Comparison of ENCODE assay signal across 8 cellular contexts in the genomic region with DNA sequence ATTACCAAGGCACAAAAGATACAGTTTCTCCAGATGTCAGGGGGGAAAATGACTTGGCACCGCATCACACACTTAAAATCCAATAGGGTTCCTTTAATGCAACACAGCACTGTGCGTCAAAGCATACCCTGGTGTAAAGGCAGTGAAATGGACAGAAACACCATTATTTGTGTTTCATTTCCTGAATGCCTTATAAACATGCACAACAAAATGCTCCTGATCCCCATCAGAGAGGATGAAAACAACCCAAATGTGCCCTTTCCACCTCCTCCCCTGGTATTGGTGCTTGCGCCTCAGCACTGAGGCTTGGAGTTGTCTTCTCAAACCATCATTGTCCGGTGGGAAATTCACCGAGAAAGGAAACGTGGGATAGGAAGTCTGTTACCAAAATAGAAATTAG. TPM values are rescaled to one million over a fixed set of nuclear protein-coding genes. Genes with fewer than 3 reads are reported as not detected.
DNase-seq lines count a peak whose midpoint lies in the region; ATAC-seq, FAIRE-seq and TF ChIP-seq lines count a peak whose summit lies in the region.

No MANE protein-coding gene starts in this region.

- WGBS in thyroid gland, 2 donors: 2 to 3% methylated on average over 6 of the region's 6 CpGs

- H3K27me3 ChIP-seq in left lung (no peaks in the 10 kb centered on the region), thyroid gland (no peaks in the 10 kb centered on the region)

- no peaks in the 10 kb centered on the region for H3K9me3 ChIP-seq in left lung
- H3K9me3 ChIP-seq in thyroid gland: no peaks in the 10 kb centered on the region

- TF ChIP-seq POLR2A in thyroid gland (IDR thresholded peaks at IDR 0.05): no peak

- ATAC-seq in left lung (peak; percentile 4), HG02870 (IDR thresholded peaks at IDR 0.05; ENCODE audit: unreplicated experiment) (no peak)

- peak overlapping the region; percentile 84 for H3K27ac ChIP-seq in caudate nucleus (ENCODE audit: low read depth, low read length)
- H3K27ac ChIP-seq in left lung: peak overlapping the region; percentile 91 to 97
- H3K27ac ChIP-seq in thyroid gland: peak overlapping the region; percentile 94 to 98 (median 96)

- peak; percentile 44 for DNase-seq in SIG-M5 treated with dmso at 0.1 percent for 504 hours (lab: John Stamatoyannopoulos, UW; ENCODE audit: unreplicated experiment)
- no peak for DNase-seq in SIG-M5 (lab: John Stamatoyannopoulos, UW)
- DNase-seq in NOMO-1 treated with dmso at 0.1 percent for 144 hours (lab: John Stamatoyannopoulos, UW; ENCODE audit: unreplicated experiment): peak; percentile 0
- DNase-seq in caudate nucleus (lab: John Stamatoyannopoulos, UW): peak in 1 of 61 donors; percentile 49
- DNase-seq in left lung: no peak
- DNase-seq in thyroid gland: no peak
- no peak for DNase-seq in D721Med (ENCODE audit: insufficient read length, low spot score)

- peak overlapping the region; percentile 77 to 84 for H3K4me3 ChIP-seq in left lung
- peak overlapping the region; percentile 50 to 89 (median 72) for H3K4me3 ChIP-seq in thyroid gland (replicated peaks in 1 of 3)

- H3K4me1 ChIP-seq in left lung (peaks cover 15 to 54% of the 10 kb centered on the region in 2 donors), thyroid gland (peaks cover 42 to 47% of the 10 kb centered on the region in 2 donors)

- H3K36me3 ChIP-seq in left lung (no peaks in the 10 kb centered on the region), thyroid gland (no peaks in the 10 kb centered on the region)

- no peak for TF ChIP-seq CTCF in left lung (IDR thresholded peaks at IDR 0.05)
- TF ChIP-seq CTCF in thyroid gland (IDR thresholded peaks at IDR 0.05): no peak
- no peak for TF ChIP-seq CTCF in D721Med (IDR thresholded peaks at IDR 0.05; ENCODE audit: insufficient read depth, missing control alignments)

- FAIRE-seq in D721Med (lab: Jason Lieb, UNC): no peak

- intact Hi-C loops in left lung (cut with DNase I) (no loop called here), thyroid gland (cut with DNase I) (no loop called here)

RNA-seq across cellular contexts. Expression of a gene that starts 0.8 kb away (rescaled TPM):
- total RNA-seq in left lung (10 to 100 TPM; 84.0 to 85.1 TPM), thyroid gland (100 to 1,000 TPM; 124 to 195 (median 181) TPM)

RNA-seq across cellular contexts. Expression of a gene that starts 20.9 kb away (rescaled TPM):
- 1 to 10 TPM in 1 of 2 donors, under 1 TPM in 1; 0.99 to 1.3 TPM for total RNA-seq in left lung
- total RNA-seq in thyroid gland: 10 to 100 TPM in 1 of 4 donors, 1 to 10 TPM in 3; 5.2 to 11.0 (median 6.2) TPM

Comparison
In these comparisons a context has a peak if more than half of its experiments do, and no peak if none do; other contexts are left out.
1. DNase-seq: peak in SIG-M5 treated with dmso at 0.1 percent for 504 hours (single experiment) and NOMO-1 treated with dmso at 0.1 percent for 144 hours (single experiment); none in SIG-M5 (single experiment), left lung (0 of 2), thyroid gland (0 of 2) and D721Med (single experiment).
2. Peak in every context shown above with its lines, with median percentiles within 50 percentile points of each other: H3K27ac ChIP-seq.